In the genomic region with DNA sequence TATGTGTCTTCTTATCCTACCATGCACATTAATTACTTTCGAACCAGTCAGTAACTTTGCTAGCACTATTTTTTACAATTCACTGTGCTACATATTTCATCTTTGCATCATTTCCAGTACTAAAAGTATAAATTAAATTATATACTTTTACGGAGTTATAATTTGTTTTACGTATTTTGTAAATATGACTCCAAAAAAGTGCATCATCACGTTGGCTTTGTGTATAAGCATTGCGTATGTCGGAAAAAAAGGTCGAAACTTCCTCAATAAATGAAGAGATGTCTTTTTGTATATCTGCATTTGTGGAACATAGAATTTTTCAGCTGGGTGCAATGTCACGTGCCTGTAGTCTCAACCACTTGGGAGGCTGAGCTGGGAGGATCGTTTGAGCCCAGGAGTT, we compare ENCODE assay signal across 28 cellular contexts.
"Had no signal": no experiment of that assay in that cellular context is flagged by ENCODE, and none has a peak within 500 bp of the region (broad histone marks: within the 10 kb centered on the region; RNA-seq: fewer than 3 reads in every experiment).

No MANE protein-coding gene starts in this region.

- H3K9me3 Mint-ChIP-seq: naive thymus-derived CD8-positive, alpha-beta T cell; natural killer cell treated with Interleukin-12 subunit alpha and Interleukin-12 subunit beta and Interleukin-15 and Interleukin-18, amount 100 ng/mL, for 72 hours; nephron progenitor cell; neural crest cell; stimulated activated memory B cell treated with anti-CD40 and anti-IgM and Interleukin-4, amounts not matched to agents 10 μg/mL and 1 μg/mL and 100 μg/mL, for 72 hours; stimulated activated naive CD8-positive, alpha-beta T cell treated with anti-CD3 and anti-CD28 coated beads, Interleukin-15, Interleukin-2, amounts not matched to agents 100 ng/mL and 50 ng/mL, for 24 hours had no signal

- H3K36me3 ChIP-seq: ovary, right lobe of liver, sigmoid colon, stomach, thoracic aorta, thyroid gland, tibial nerve, upper lobe of left lung, vagina had no signal

- H3K27me3 Mint-ChIP-seq: naive thymus-derived CD8-positive, alpha-beta T cell; natural killer cell treated with Interleukin-12 subunit alpha and Interleukin-12 subunit beta and Interleukin-15 and Interleukin-18, amount 100 ng/mL, for 72 hours; progenitor cell of endocrine pancreas; stimulated activated memory B cell treated with anti-CD40 and anti-IgM and Interleukin-4, amounts not matched to agents 10 μg/mL and 1 μg/mL and 100 μg/mL, for 72 hours; stimulated activated naive CD8-positive, alpha-beta T cell treated with anti-CD3 and anti-CD28 coated beads, Interleukin-15, Interleukin-2, amounts not matched to agents 100 ng/mL and 50 ng/mL, for 24 hours had no signal

- H3K4me1 Mint-ChIP-seq: stimulated activated memory B cell treated with anti-CD40 and anti-IgM and Interleukin-4, amounts not matched to agents 10 μg/mL and 1 μg/mL and 100 μg/mL, for 72 hours had no signal

- H3K27ac Mint-ChIP-seq: naive thymus-derived CD8-positive, alpha-beta T cell; natural killer cell treated with Interleukin-12 subunit alpha and Interleukin-12 subunit beta and Interleukin-15 and Interleukin-18, amount 100 ng/mL, for 72 hours; nephron progenitor cell; progenitor cell of endocrine pancreas; stimulated activated memory B cell treated with anti-CD40 and anti-IgM and Interleukin-4, amounts not matched to agents 10 μg/mL and 1 μg/mL and 100 μg/mL, for 72 hours; stimulated activated naive CD8-positive, alpha-beta T cell treated with anti-CD3 and anti-CD28 coated beads, Interleukin-15, Interleukin-2, amounts not matched to agents 100 ng/mL and 50 ng/mL, for 24 hours had no signal

- H3K27ac ChIP-seq: ovary, parathyroid adenoma, psoas muscle, right lobe of liver, sigmoid colon, stomach, thoracic aorta, thyroid gland, tibial nerve, upper lobe of left lung, vagina had no signal

- DNase-seq: naive thymus-derived CD8-positive, alpha-beta T cell; nephron progenitor cell; occipital lobe; ovary; posterior cingulate gyrus; psoas muscle; right cardiac atrium; right lobe of liver; sigmoid colon; small intestine; stimulated activated CD4-positive, alpha-beta T cell treated with anti-CD3 and anti-CD28 coated beads, Interleukin-1b, Interleukin-23, amount 100 ng/mL, for 48 hours; stimulated activated CD4-positive, alpha-beta T cell treated with anti-CD3 and anti-CD28 coated beads, Interleukin-4, amount 100 ng/mL, for 1 hour; stimulated activated CD4-positive, alpha-beta T cell treated with anti-CD3 and anti-CD28 coated beads, Interleukin-4, amount 100 ng/mL, for 4 hours; stimulated activated CD8-positive, alpha-beta memory T cell treated with anti-CD3 and anti-CD28 coated beads, Interleukin-4, amount 100 ng/mL, for 48 hours; stimulated activated naive CD4-positive, alpha-beta T cell treated with Interleukin-2 at 50 U/mL for 16 hours; stomach; thyroid gland; trophoblast cell; upper lobe of left lung had no signal

- H3K9me3 ChIP-seq: ovary, psoas muscle, right lobe of liver, sigmoid colon, stomach, thoracic aorta, thyroid gland, tibial nerve, upper lobe of left lung, vagina had no signal

- H3K4me1 ChIP-seq: psoas muscle, right lobe of liver, vagina had no signal

- ATAC-seq: naive thymus-derived CD8-positive, alpha-beta T cell; natural killer cell treated with Interleukin-12 subunit alpha and Interleukin-12 subunit beta and Interleukin-15 and Interleukin-18, amount 100 ng/mL, for 72 hours; psoas muscle; right cardiac atrium; right lobe of liver; stimulated activated memory B cell treated with anti-CD40 and anti-IgM and Interleukin-4, amounts not matched to agents 10 μg/mL and 1 μg/mL and 100 μg/mL, for 72 hours had no signal

- H3K36me3 Mint-ChIP-seq: naive thymus-derived CD8-positive, alpha-beta T cell; natural killer cell treated with Interleukin-12 subunit alpha and Interleukin-12 subunit beta and Interleukin-15 and Interleukin-18, amount 100 ng/mL, for 72 hours had no signal

- H3K27me3 ChIP-seq: ovary, right lobe of liver, sigmoid colon, stomach, thyroid gland, tibial nerve, upper lobe of left lung, vagina had no signal

- H3K4me3 ChIP-seq: ovary, psoas muscle, right lobe of liver, sigmoid colon, stomach, thoracic aorta, thyroid gland, tibial nerve, upper lobe of left lung, vagina had no signal

- H3K9ac ChIP-seq: parathyroid adenoma had no signal

- H3K4me3 Mint-ChIP-seq: naive thymus-derived CD8-positive, alpha-beta T cell; natural killer cell treated with Interleukin-12 subunit alpha and Interleukin-12 subunit beta and Interleukin-15 and Interleukin-18, amount 100 ng/mL, for 72 hours; nephron progenitor cell; neural crest cell; stimulated activated memory B cell treated with anti-CD40 and anti-IgM and Interleukin-4, amounts not matched to agents 10 μg/mL and 1 μg/mL and 100 μg/mL, for 72 hours; stimulated activated naive CD8-positive, alpha-beta T cell treated with anti-CD3 and anti-CD28 coated beads, Interleukin-15, Interleukin-2, amounts not matched to agents 100 ng/mL and 50 ng/mL, for 24 hours had no signal
